Comparison of ENCODE assay signal across 1 cellular context in genomic region chrX:153799326-153799725, GRCh38.
TF ChIP-seq lines count a peak whose summit lies in the region.

No MANE protein-coding gene starts in this region.

TF ChIP-seq in K562, 482 proteins besides CTCF, POLR2A, EP300 and RAD21:
- no peak for TF ChIP-seq ZNF586 (CRISPR knock-in tag; conservative IDR thresholded peaks at IDR 0.05)
- TF ChIP-seq ADNP (tag; IDR thresholded peaks at IDR 0.05): no peak
- no peak for TF ChIP-seq RNF2 (IDR thresholded peaks at IDR 0.05)
- no peak for TF ChIP-seq MYNN (IDR thresholded peaks at IDR 0.05)
- no peak for TF ChIP-seq MYNN (CRISPR knock-in tag; IDR thresholded peaks at IDR 0.05)
- no peak for TF ChIP-seq HDAC2 (IDR thresholded peaks at IDR 0.05)
- TF ChIP-seq ZNF121 (CRISPR knock-in tag; conservative IDR thresholded peaks at IDR 0.05): no peak
- TF ChIP-seq TARDBP (IDR thresholded peaks at IDR 0.05): no peak
- no peak for TF ChIP-seq E4F1 (CRISPR knock-in tag; IDR thresholded peaks at IDR 0.05; ENCODE audit: borderline replicate concordance)
- TF ChIP-seq HMBOX1 (IDR thresholded peaks at IDR 0.05): no peak
- no peak for TF ChIP-seq HOMEZ (CRISPR knock-in tag; IDR thresholded peaks at IDR 0.05)
- no peak for TF ChIP-seq PURB (CRISPR knock-in tag; IDR thresholded peaks at IDR 0.05; ENCODE audit: low read depth)
- TF ChIP-seq ZSCAN32 (CRISPR knock-in tag; IDR thresholded peaks at IDR 0.05): no peak
- TF ChIP-seq NKRF (IDR thresholded peaks at IDR 0.05; ENCODE audit: borderline replicate concordance): no peak
- no peak for TF ChIP-seq BDP1 (IDR thresholded peaks at IDR 0.05; ENCODE audit: insufficient read depth, insufficient read length)
TF ChIP-seq in K562: peak in this region for 0.
